Comparison of ENCODE assay signal across 1 cellular context in genomic region chr2:100394111-100394641, GRCh38.
A peak's percentile ranks its signal among the peaks of the same experiment; 100 is the strongest.
TF ChIP-seq lines count a peak whose summit lies in the region.

No MANE protein-coding gene starts in this region.

TF ChIP-seq in GM12878, 131 proteins besides CTCF, POLR2A, EP300 and RAD21 (continued from another document and continues in another):
- no peak for TF ChIP-seq ATF2 (IDR thresholded peaks at IDR 0.05; ENCODE audit: low read length)
- no peak for TF ChIP-seq HCFC1 (IDR thresholded peaks at IDR 0.05; ENCODE audit: low read length)
- TF ChIP-seq SKIL (IDR thresholded peaks at IDR 0.05; ENCODE audit: low read depth, poor library complexity, severe bottlenecking): no peak
- no peak for TF ChIP-seq E4F1 (IDR thresholded peaks at IDR 0.05; ENCODE audit: borderline replicate concordance, partially characterized antibody)
- TF ChIP-seq DPF2 (IDR thresholded peaks at IDR 0.05): no peak
- TF ChIP-seq SREBF2 (IDR thresholded peaks at IDR 0.05; ENCODE audit: low read length): no peak
- no peak for TF ChIP-seq BMI1 (IDR thresholded peaks at IDR 0.05; ENCODE audit: borderline replicate concordance)
- no peak for TF ChIP-seq TBL1XR1 (IDR thresholded peaks at IDR 0.05; ENCODE audit: low read depth, low read length)
- TF ChIP-seq CBX3 (IDR thresholded peaks at IDR 0.05; ENCODE audit: borderline replicate concordance, low read depth): no peak
- no peak for TF ChIP-seq TARDBP (IDR thresholded peaks at IDR 0.05; ENCODE audit: borderline replicate concordance)
- TF ChIP-seq NR2C2 (IDR thresholded peaks at IDR 0.05; ENCODE audit: borderline replicate concordance, control insufficient read depth, insufficient read length, low read depth): no peak
- no peak for TF ChIP-seq MLLT1 (IDR thresholded peaks at IDR 0.05)
- no peak for TF ChIP-seq BACH1 (IDR thresholded peaks at IDR 0.05; ENCODE audit: borderline replicate concordance)
- no peak for TF ChIP-seq RB1 (IDR thresholded peaks at IDR 0.05; ENCODE audit: borderline replicate concordance)
- no peak for TF ChIP-seq SUPT20H (IDR thresholded peaks at IDR 0.05; ENCODE audit: borderline replicate concordance, control insufficient read depth, low read depth, low read length)
- peak; percentile 82 for TF ChIP-seq ATF7 (IDR thresholded peaks at IDR 0.05; ENCODE audit: low read depth)
- TF ChIP-seq NR2C1 (IDR thresholded peaks at IDR 0.05): no peak
- TF ChIP-seq RUNX3 (IDR thresholded peaks at IDR 0.05; ENCODE audit: low read length): no peak
- TF ChIP-seq CBFB (IDR thresholded peaks at IDR 0.05; ENCODE audit: low read depth): no peak
- no peak for TF ChIP-seq CBX5 (IDR thresholded peaks at IDR 0.05; ENCODE audit: low read depth)
- TF ChIP-seq CHD1 (IDR thresholded peaks at IDR 0.05; ENCODE audit: low read depth, low read length): no peak
- no peak for TF ChIP-seq STAT3 (IDR thresholded peaks at IDR 0.05; ENCODE audit: low read depth, low read length)
- TF ChIP-seq PBX3 (IDR thresholded peaks at IDR 0.05; ENCODE audit: insufficient replicate concordance, low read depth, low read length): no peak
- no peak for TF ChIP-seq RELA (IDR thresholded peaks at IDR 0.05; ENCODE audit: borderline replicate concordance, partially characterized antibody)
- no peak for TF ChIP-seq REST (IDR thresholded peaks at IDR 0.05; ENCODE audit: low read depth, low read length)
- TF ChIP-seq PAX8 (IDR thresholded peaks at IDR 0.05): no peak; the same call in 1 of the 2 replicates
- TF ChIP-seq NR2F1 (conservative IDR thresholded peaks at IDR 0.05): no peak
- no peak for TF ChIP-seq ZBTB4 (CRISPR knock-in tag; IDR thresholded peaks at IDR 0.05)
- no peak for TF ChIP-seq IKZF1 (conservative IDR thresholded peaks at IDR 0.05)
- no peak for TF ChIP-seq FOXM1 (IDR thresholded peaks at IDR 0.05; ENCODE audit: low read depth, low read length)
- TF ChIP-seq CREB1 (IDR thresholded peaks at IDR 0.05; ENCODE audit: low read depth): peak; percentile 98
- TF ChIP-seq SIN3A (IDR thresholded peaks at IDR 0.05; ENCODE audit: low read depth, low read length): no peak
- no peak for TF ChIP-seq CHD4 (IDR thresholded peaks at IDR 0.05)
- peak; percentile 97 for TF ChIP-seq CREM (IDR thresholded peaks at IDR 0.05; ENCODE audit: low read depth)
- TF ChIP-seq MEF2A (IDR thresholded peaks at IDR 0.05; ENCODE audit: insufficient read depth, low read depth, low read length): no peak
- TF ChIP-seq ETV6 (conservative IDR thresholded peaks at IDR 0.05 in 1 of 2, IDR thresholded peaks at IDR 0.05 in 1 of 2; ENCODE audit: borderline replicate concordance in 1 of 2, low read depth in 1 of 2): no peak
- TF ChIP-seq IRF4 (IDR thresholded peaks at IDR 0.05; ENCODE audit: low read depth, low read length): no peak
- TF ChIP-seq JUNB (IDR thresholded peaks at IDR 0.05): no peak
- peak; percentile 63; the same call in 1 of the 2 replicates for TF ChIP-seq NBN (IDR thresholded peaks at IDR 0.05)
- TF ChIP-seq USF2 (IDR thresholded peaks at IDR 0.05; ENCODE audit: borderline replicate concordance, low read depth, low read length): no peak
- TF ChIP-seq HDGF (IDR thresholded peaks at IDR 0.05): peak; percentile 37; the same call in 1 of the 2 replicates
- no peak for TF ChIP-seq MTA3 (IDR thresholded peaks at IDR 0.05; ENCODE audit: borderline replicate concordance, low read length)
- TF ChIP-seq PAX5 (IDR thresholded peaks at IDR 0.05; ENCODE audit: borderline replicate concordance, low read depth, low read length): peak; percentile 97
- no peak for TF ChIP-seq MAX (IDR thresholded peaks at IDR 0.05; ENCODE audit: low read depth, low read length)
- no peak for TF ChIP-seq SMARCA5 (IDR thresholded peaks at IDR 0.05)
- TF ChIP-seq SUZ12 (IDR thresholded peaks at IDR 0.05; ENCODE audit: unreplicated experiment): no peak
- TF ChIP-seq KLF5 (IDR thresholded peaks at IDR 0.05; ENCODE audit: partially characterized antibody): no peak
- no peak for TF ChIP-seq IRF3 (IDR thresholded peaks at IDR 0.05)
